In genomic region chr1:222455188-222455879, GRCh38 we compare ENCODE assay signal across 8 cellular contexts.
A peak's percentile ranks its signal among the peaks of the same experiment; 100 is the strongest.
DNase-seq lines count a peak whose midpoint lies in the region; ATAC-seq and TF ChIP-seq lines count a peak whose summit lies in the region.

No MANE protein-coding gene starts in this region.

- intact Hi-C loops in vagina (cut with DNase I), result loop anchor here (10.0 kb wide), 1 partner anchor 1191 kb away; no protein-coding TSS in a partner anchor

- H3K9me3 ChIP-seq in cardiac muscle cell (ENCODE audit: low read depth) (no peaks in the 10 kb centered on the region), vagina (peaks cover 5% of the 10 kb centered on the region)

- peak overlapping the region; percentile 73 for H3K27ac Mint-ChIP-seq in activated naive CD8-positive, alpha-beta T cell treated with anti-CD3 and anti-CD28 coated beads for 36 hours

- H3K4me1 Mint-ChIP-seq in activated naive CD8-positive, alpha-beta T cell treated with anti-CD3 and anti-CD28 coated beads for 36 hours, result peaks cover 11% of the 10 kb centered on the region

- peak; percentile 71 for DNase-seq in NCI-H1048 (lab: John Stamatoyannopoulos, UW)
- DNase-seq in SKM-1 (lab: John Stamatoyannopoulos, UW; ENCODE audit: unreplicated experiment), result peak; percentile 98
- DNase-seq in activated naive CD8-positive, alpha-beta T cell treated with anti-CD3 and anti-CD28 coated beads for 36 hours, result peak; percentile 75
- peak; percentile 86 to 88 for DNase-seq in cardiac muscle cell (ENCODE audit: low read depth in 1 of 2, low spot score in 1 of 2)
- DNase-seq in pulmonary artery endothelial cell (ENCODE audit: low read depth, low spot score), result peak; percentile 24
- no peak for DNase-seq in vagina (ENCODE audit: extremely low spot score in 2 of 2)

- H3K36me3 Mint-ChIP-seq in activated naive CD8-positive, alpha-beta T cell treated with anti-CD3 and anti-CD28 coated beads for 36 hours, result no peaks in the 10 kb centered on the region

- H3K9me3 Mint-ChIP-seq in activated naive CD8-positive, alpha-beta T cell treated with anti-CD3 and anti-CD28 coated beads for 36 hours, result peaks cover 10% of the 10 kb centered on the region

- peak; percentile 95 for ATAC-seq in HG02623 (IDR thresholded peaks at IDR 0.05; ENCODE audit: unreplicated experiment)

- H3K4me3 Mint-ChIP-seq in activated naive CD8-positive, alpha-beta T cell treated with anti-CD3 and anti-CD28 coated beads for 36 hours, result no peak overlapping the region

- H3K27ac ChIP-seq in cardiac muscle cell (no peak overlapping the region), vagina (peak overlapping the region; percentile 39)

- H3K4me1 ChIP-seq in cardiac muscle cell (ENCODE audit: low read depth) (no peaks in the 10 kb centered on the region), vagina (peaks cover 13% of the 10 kb centered on the region)

- no peaks in the 10 kb centered on the region for H3K27me3 Mint-ChIP-seq in activated naive CD8-positive, alpha-beta T cell treated with anti-CD3 and anti-CD28 coated beads for 36 hours

- no peak for TF ChIP-seq POLR2A in vagina (IDR thresholded peaks at IDR 0.05)

- H3K4me3 ChIP-seq in cardiac muscle cell, result no peak overlapping the region
- peak overlapping the region; percentile 7 to 17 for H3K4me3 ChIP-seq in vagina

- H3K27me3 ChIP-seq in cardiac muscle cell, result no peaks in the 10 kb centered on the region
- no peaks in the 10 kb centered on the region for H3K27me3 ChIP-seq in vagina

- no peaks in the 10 kb centered on the region for H3K36me3 ChIP-seq in cardiac muscle cell
- H3K36me3 ChIP-seq in vagina, result no peaks in the 10 kb centered on the region

- TF ChIP-seq CTCF in GM12874 (IDR thresholded peaks at IDR 0.05; ENCODE audit: insufficient read depth, low read depth, low read length) (peak; percentile 89), cardiac muscle cell (IDR thresholded peaks at IDR 0.05; ENCODE audit: low read depth, low read length) (peak; percentile 98), vagina (IDR thresholded peaks at IDR 0.05) (peak; percentile 32 to 86 (median 75))

Comparison
In these comparisons a context has a peak if more than half of its experiments do, and no peak if none do; other contexts are left out.
1. DNase-seq: peak in NCI-H1048 (single experiment), SKM-1 (single experiment), activated naive CD8-positive, alpha-beta T cell treated with anti-CD3 and anti-CD28 coated beads for 36 hours (single experiment), cardiac muscle cell (2 of 2) and pulmonary artery endothelial cell (single experiment); none in vagina (0 of 2).
2. Peak in every context shown above with its lines, with median percentiles within 50 percentile points of each other: CTCF ChIP-seq.